ENCODE assay signal across 26 cellular contexts in the genomic region with DNA sequence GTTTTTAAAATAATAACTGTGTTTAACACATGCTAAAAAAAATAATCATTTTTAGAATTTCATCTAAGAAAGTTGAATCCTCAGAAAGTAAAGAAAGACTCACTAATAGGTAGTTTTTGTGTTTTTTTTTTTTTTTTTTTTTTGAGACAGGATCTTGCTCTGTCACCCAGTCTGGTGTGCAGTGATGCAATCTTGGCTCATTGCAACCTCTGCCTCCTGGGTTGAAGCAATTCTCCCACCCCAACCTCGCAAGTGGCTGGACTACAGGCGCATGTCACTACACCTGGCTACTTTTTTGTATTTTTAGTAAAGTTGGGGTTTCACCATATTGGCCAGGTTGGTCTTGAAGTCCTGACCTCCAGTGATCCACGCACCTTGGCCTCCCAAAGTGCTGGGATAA. TPM values are rescaled to one million over a fixed set of nuclear protein-coding genes. Genes with fewer than 3 reads are reported as not detected.
DNase-seq lines count a peak whose midpoint lies in the region; TF ChIP-seq lines count a peak whose summit lies in the region.
"Had no signal": no experiment of that assay in that cellular context is flagged by ENCODE, and none has a peak within 500 bp of the region (broad histone marks: within the 10 kb centered on the region; RNA-seq: fewer than 3 reads in every experiment).

No MANE protein-coding gene starts in this region.

- H3K27ac ChIP-seq in GM23248 (no peak overlapping the region), neutrophil (peak overlapping the region; percentile 91), WERI-Rb-1 (no peak overlapping the region), tibial nerve (no peak overlapping the region)
- H3K27ac ChIP-seq: ascending aorta, dorsolateral prefrontal cortex, thyroid gland had no signal

- H3K36me3 ChIP-seq in GM23248 (ENCODE audit: low read depth), result no peaks in the 10 kb centered on the region; the same call in 1 of the 2 replicates
- no peaks in the 10 kb centered on the region for H3K36me3 ChIP-seq in neutrophil
- H3K36me3 ChIP-seq in WERI-Rb-1, result peaks cover 88% of the 10 kb centered on the region
- no peaks in the 10 kb centered on the region for H3K36me3 ChIP-seq in tibial nerve
- H3K36me3 ChIP-seq: ascending aorta, thyroid gland had no signal

- H3K9ac ChIP-seq in GM23248, result no peak overlapping the region

- no peak for TF ChIP-seq POLR2A in tibial nerve (IDR thresholded peaks at IDR 0.05)

- TF ChIP-seq CTCF in fibroblast of mammary gland (conservative IDR thresholded peaks at IDR 0.05; ENCODE audit: control insufficient read depth, insufficient read depth, low read depth, low read length) (no peak), neutrophil (IDR thresholded peaks at IDR 0.05) (no peak), WERI-Rb-1 (IDR thresholded peaks at IDR 0.05; ENCODE audit: low read depth, low read length) (no peak), tibial nerve (IDR thresholded peaks at IDR 0.05) (no peak)

- WGBS in GM23248 (ENCODE audit: low coverage in 1 of 2, low lambda C conversion rate in 2 of 2, missing lambda C conversion rate in 2 of 2), 2 experiments, result 100% methylated on average over 3 of the region's 3 CpGs
- WGBS in tibial nerve, 2 donors, result 91 to 100% methylated on average over 3 of the region's 3 CpGs

- H4K20me1 ChIP-seq in GM23248 (ENCODE audit: insufficient read depth), result no peaks in the 10 kb centered on the region

- H3K9me2 ChIP-seq in GM23248 (ENCODE audit: insufficient read depth), result no peaks in the 10 kb centered on the region

- H2AFZ ChIP-seq in GM23248, result no peak overlapping the region
- H2AFZ ChIP-seq: GM23338 had no signal

- H3K9me3 ChIP-seq in GM23248 (ENCODE audit: low read depth) (no peaks in the 10 kb centered on the region), neutrophil (no peaks in the 10 kb centered on the region), WERI-Rb-1 (ENCODE audit: severe bottlenecking) (no peaks in the 10 kb centered on the region), tibial nerve (no peaks in the 10 kb centered on the region)
- H3K9me3 ChIP-seq: ascending aorta, thyroid gland had no signal

- H3K79me2 ChIP-seq in GM23248 (ENCODE audit: insufficient read depth), result peaks cover 40% of the 10 kb centered on the region

- no peak overlapping the region for H3K4me2 ChIP-seq in GM23248 (ENCODE audit: unreplicated experiment)
- H3K4me2 ChIP-seq: GM23338 had no signal

- no peaks in the 10 kb centered on the region for H3F3A ChIP-seq in GM23248 (ENCODE audit: insufficient read depth)

- in situ Hi-C loops in GM23248 (cut with MboI), result no loop called here

- H3K4me1 ChIP-seq in GM23248 (ENCODE audit: insufficient read depth), result no peaks in the 10 kb centered on the region
- H3K4me1 ChIP-seq in neutrophil (ENCODE audit: control insufficient read depth in 1 of 2, insufficient read depth in 1 of 2, low read depth in 1 of 2, low read length in 1 of 2), result peaks cover 49% of the 10 kb centered on the region in 2 experiments
- H3K4me1 ChIP-seq in tibial nerve, result no peaks in the 10 kb centered on the region
- H3K4me1 ChIP-seq: ascending aorta, thyroid gland had no signal

- TF ChIP-seq EP300 in tibial nerve (IDR thresholded peaks at IDR 0.05), result no peak

- H3K4me3 ChIP-seq in GM23248 (no peak overlapping the region), fibroblast of mammary gland (ENCODE audit: control insufficient read depth, low read depth, low read length) (no peak overlapping the region), neutrophil (ENCODE audit: low read depth in 1 of 2, low read length in 1 of 2) (no peak overlapping the region), WERI-Rb-1 (ENCODE audit: low read depth, low read length) (no peak overlapping the region), tibial nerve (no peak overlapping the region)
- H3K4me3 ChIP-seq: ascending aorta, dorsolateral prefrontal cortex, GM23338, thyroid gland had no signal

- no peaks in the 10 kb centered on the region for H3K27me3 ChIP-seq in GM23248 (replicated peaks; ENCODE audit: insufficient read depth)
- no peaks in the 10 kb centered on the region for H3K27me3 ChIP-seq in neutrophil
- H3K27me3 ChIP-seq in WERI-Rb-1 (ENCODE audit: insufficient read depth, low read depth, severe bottlenecking), result no peaks in the 10 kb centered on the region
- no peaks in the 10 kb centered on the region for H3K27me3 ChIP-seq in tibial nerve
- H3K27me3 ChIP-seq: ascending aorta, dorsolateral prefrontal cortex, thyroid gland had no signal

- DNase-seq in GM23248, result peak; percentile 24
- peak; percentile 1 for DNase-seq in MV-4-11 (lab: John Stamatoyannopoulos, UW)
- peak; percentile 31 for DNase-seq in fibroblast of mammary gland (ENCODE audit: low read depth)
- DNase-seq in activated T-cell treated with anti-CD3 and anti-CD28 coated beads, Interleukin-2, amount 50 U/mL, for 1 hour, result no peak
- no peak for DNase-seq in WERI-Rb-1
- DNase-seq in tibial nerve (ENCODE audit: low spot score in 2 of 2), result no peak
- DNase-seq: DMS53; dorsolateral prefrontal cortex; HFFc6; hippocampal formation; immature natural killer cell; KBM-7; left ventricle myocardium superior; NCI-H1048; NCI-H187; NCI-H2171 treated with DMSO at 0.1 percent for 48 hours; NCI-H524 treated with DMSO at 0.1 percent for 48 hours; RPMI8226; stimulated activated naive CD8-positive, alpha-beta T cell treated with anti-CD3 and anti-CD28 coated beads, Interleukin-15, amount 100 ng/mL, for 72 hours; thyroid gland had no signal

RNA-seq across cellular contexts. Expression of gene CKAP2L, which starts 7.1 kb away (rescaled TPM):
- 5.2 and 6.6 TPM in 2 replicates for total RNA-seq in GM23248 (2014; rRNA removed; shearing (Covaris generic))
- polyA plus RNA-seq in GM23248 (2016; fragmentation: Nextera tagmentation; extraction: Ambion mirVana), result 9.0 and 10.9 TPM in 2 replicates
- not detected for total RNA-seq in tibial nerve
- total RNA-seq: ascending aorta had no signal

RNA-seq across cellular contexts. Expression of gene IL1A, which starts 27.0 kb away (rescaled TPM):
- total RNA-seq in GM23248 (2014; rRNA removed; shearing (Covaris generic)), result 0.54 TPM in 1 of 2 replicates, not detected in the other
- polyA plus RNA-seq in GM23248 (2016; fragmentation: Nextera tagmentation; extraction: Ambion mirVana), result 0.14 TPM in 1 of 2 replicates, not detected in the other
- total RNA-seq in tibial nerve, result 1 to 10 TPM in 1 of 4 donors, not detected in 3; 1.1 TPM
- total RNA-seq: ascending aorta, left ventricle myocardium superior had no signal
- polyA plus RNA-seq: immature natural killer cell had no signal

RNA-seq across cellular contexts. Expression of gene NT5DC4, which starts 36.4 kb away (rescaled TPM):
- not detected in 2 replicates for total RNA-seq in GM23248 (2014; rRNA removed; shearing (Covaris generic))
- not detected in 2 replicates for polyA plus RNA-seq in GM23248 (2016; fragmentation: Nextera tagmentation; extraction: Ambion mirVana)
- not detected for total RNA-seq in tibial nerve
- total RNA-seq: ascending aorta, endothelial cell of umbilical vein, frontal cortex, GM23338, HFFc6, left ventricle myocardium superior, progenitor cell of endocrine pancreas, thyroid gland had no signal
- polyA plus RNA-seq: endothelial cell of umbilical vein, GM23338 had no signal

Comparison
In these comparisons a context has a peak if more than half of its experiments do, and no peak if none do; other contexts are left out.
1. DNase-seq: peak in GM23248 (single experiment), MV-4-11 (single experiment) and fibroblast of mammary gland (single experiment); none in activated T-cell treated with anti-CD3 and anti-CD28 coated beads, Interleukin-2, amount 50 U/mL, for 1 hour (single experiment), WERI-Rb-1 (single experiment) and tibial nerve (0 of 2).